ENCODE assay signal across 20 cellular contexts in genomic region chr5:44942524-44943001, GRCh38.
DNase-seq lines count a peak whose midpoint lies in the region; ATAC-seq, FAIRE-seq and TF ChIP-seq lines count a peak whose summit lies in the region.
"Had no signal": no experiment of that assay in that cellular context is flagged by ENCODE, and none has a peak within 500 bp of the region (broad histone marks: within the 10 kb centered on the region; RNA-seq: fewer than 3 reads in every experiment).

No MANE protein-coding gene starts in this region.

- POLR2A ChIA-PET in A549 (lab: Yijun Ruan, JAX): no interaction called here

- no peaks in the 10 kb centered on the region for H3K9me3 ChIP-seq in A549
- no peaks in the 10 kb centered on the region for H3K9me3 ChIP-seq in HUES6 (ENCODE audit: control insufficient read depth, insufficient read depth, low read depth, low read length)
- H3K9me3 ChIP-seq in iPS-20b (ENCODE audit: insufficient read depth, low read depth, low read length): no peaks in the 10 kb centered on the region
- H3K9me3 ChIP-seq in ovary: no peaks in the 10 kb centered on the region
- H3K9me3 ChIP-seq in upper lobe of left lung: no peaks in the 10 kb centered on the region
- no peaks in the 10 kb centered on the region for H3K9me3 ChIP-seq in gastroesophageal sphincter
- H3K9me3 ChIP-seq: BLaER1 treated with 17β-estradiol and CSF1 and Interleukin-3, amounts not matched to agents 10 nM and 100 nM; right lobe of liver; suprapubic skin; vagina had no signal

- intact Hi-C loops in ovary (cut with DNase I): no loop called here

- H3K4me1 ChIP-seq in A549: no peaks in the 10 kb centered on the region
- H3K4me1 ChIP-seq in HUES6 (ENCODE audit: control insufficient read depth, insufficient read depth, low read length): peaks cover 32% of the 10 kb centered on the region
- H3K4me1 ChIP-seq in iPS-20b (ENCODE audit: insufficient read depth, low read length): peaks cover 28% of the 10 kb centered on the region
- H3K4me1 ChIP-seq in ovary (ENCODE audit: insufficient read depth): no peaks in the 10 kb centered on the region
- H3K4me1 ChIP-seq in upper lobe of left lung: no peaks in the 10 kb centered on the region
- H3K4me1 ChIP-seq in gastroesophageal sphincter: no peaks in the 10 kb centered on the region
- H3K4me1 ChIP-seq: BLaER1 treated with 17β-estradiol and CSF1 and Interleukin-3, amounts not matched to agents 10 nM and 100 nM; right lobe of liver; suprapubic skin; vagina had no signal

- TF ChIP-seq POLR2A in A549 (IDR thresholded peaks at IDR 0.05; ENCODE audit: low read length): no peak
- no peak for TF ChIP-seq POLR2A in ovary (IDR thresholded peaks at IDR 0.05)
- no peak for TF ChIP-seq POLR2A in upper lobe of left lung (IDR thresholded peaks at IDR 0.05)
- TF ChIP-seq POLR2A in gastroesophageal sphincter (IDR thresholded peaks at IDR 0.05): no peak

- H3K36me3 ChIP-seq in HUES6 (ENCODE audit: control insufficient read depth, insufficient read depth, low read length): no peaks in the 10 kb centered on the region
- no peaks in the 10 kb centered on the region for H3K36me3 ChIP-seq in iPS-20b (ENCODE audit: insufficient read depth, low read depth, low read length)
- no peaks in the 10 kb centered on the region for H3K36me3 ChIP-seq in ovary
- H3K36me3 ChIP-seq in upper lobe of left lung: no peaks in the 10 kb centered on the region
- no peaks in the 10 kb centered on the region for H3K36me3 ChIP-seq in gastroesophageal sphincter
- H3K36me3 ChIP-seq: BLaER1 treated with 17β-estradiol and CSF1 and Interleukin-3, amounts not matched to agents 10 nM and 100 nM; right lobe of liver; suprapubic skin; vagina had no signal

- CTCF ChIA-PET in A549 (lab: Yijun Ruan, JAX): interaction anchor here (1.4 kb wide), 1 partner anchor 9 kb away, joined by 3 read pairs; no protein-coding TSS in a partner anchor

- no peak overlapping the region for H3K4me3 ChIP-seq in A549
- H3K4me3 ChIP-seq in HUES6 (ENCODE audit: low read depth, low read length): no peak overlapping the region
- no peak overlapping the region for H3K4me3 ChIP-seq in astrocyte of the cerebellum (ENCODE audit: low read depth, low read length)
- H3K4me3 ChIP-seq in iPS-20b (ENCODE audit: low read length): peak overlapping the region; percentile 41; the same call in 1 of the 2 replicates
- H3K4me3 ChIP-seq in ovary: no peak overlapping the region
- H3K4me3 ChIP-seq in upper lobe of left lung: no peak overlapping the region
- no peak overlapping the region for H3K4me3 ChIP-seq in gastroesophageal sphincter
- H3K4me3 ChIP-seq: BLaER1 treated with 17β-estradiol and CSF1 and Interleukin-3, amounts not matched to agents 10 nM and 100 nM; right lobe of liver; suprapubic skin; vagina had no signal

- TF ChIP-seq RAD21 in A549 (conservative IDR thresholded peaks at IDR 0.05 in 1 of 2, IDR thresholded peaks at IDR 0.05 in 1 of 2): no peak

- H3K9ac ChIP-seq in HUES6 (ENCODE audit: low read length) (no peak overlapping the region), iPS-20b (ENCODE audit: low read depth, low read length) (peak overlapping the region; percentile 57)
- H3K9ac ChIP-seq: BLaER1 treated with 17β-estradiol and CSF1 and Interleukin-3, amounts not matched to agents 10 nM and 100 nM; KMS-11 had no signal

- TF ChIP-seq CTCF in A549 (IDR thresholded peaks at IDR 0.05): no peak
- TF ChIP-seq CTCF in astrocyte of the cerebellum (IDR thresholded peaks at IDR 0.05; ENCODE audit: low read depth, low read length, missing control alignments): no peak
- TF ChIP-seq CTCF in ovary (IDR thresholded peaks at IDR 0.05): no peak
- TF ChIP-seq CTCF in upper lobe of left lung (IDR thresholded peaks at IDR 0.05): no peak
- no peak for TF ChIP-seq CTCF in gastroesophageal sphincter (IDR thresholded peaks at IDR 0.05)

- 36% methylated on average over 4 of the region's 4 CpGs for WGBS in A549 (ENCODE audit: missing lambda C conversion rate)
- whole genome bisulfite sequencing in ovary, 3 donors: 29 to 43% (median 31%) methylated on average over 4 of the region's 4 CpGs
- 42 to 43% methylated on average over 4 of the region's 4 CpGs for WGBS in upper lobe of left lung, 2 donors
- 20 to 43% methylated on average over 4 of the region's 4 CpGs for WGBS in gastroesophageal sphincter (ENCODE audit: low coverage in 1 of 2), 2 donors

- H3K4me2 ChIP-seq in A549: 0 out of 3 replicates have a peak overlapping the region, but pooled peaks have one; percentile 39
- H3K4me2 ChIP-seq: BLaER1 treated with 17β-estradiol and CSF1 and Interleukin-3, amounts not matched to agents 10 nM and 100 nM; KMS-11 had no signal

- FAIRE-seq in A549 (lab: Jason Lieb, UNC): no peak

- in situ Hi-C loops in astrocyte of the cerebellum (cut with HindIII; ENCODE audit: low sequenced_read_pairs): loop anchor here (10.0 kb wide), 1 partner anchor 98 kb away; no protein-coding TSS in a partner anchor

- no peak for DNase-seq in A549 (ENCODE audit: low read depth in 1 of 2, low spot score in 1 of 2)
- DNase-seq in astrocyte of the cerebellum (ENCODE audit: low read depth): peak; percentile 19
- DNase-seq in ovary: no peak
- DNase-seq in upper lobe of left lung: no peak
- no peak for DNase-seq in NK-92 treated with Interleukin-12 subunit alpha and Interleukin-12 subunit beta, amount 100 ng/mL, for 24 hours (lab: John Stamatoyannopoulos, UW)
- DNase-seq: 8988T; activated CD4-positive, alpha-beta T cell treated with anti-CD3 and anti-CD28 coated beads for 36 hours; Calu3; effector memory CD4-positive, alpha-beta T cell; EL; islet precursor cell; NCI-H2029; right lobe of liver had no signal

- TF ChIP-seq EP300 in A549 (IDR thresholded peaks at IDR 0.05): no peak
- no peak for TF ChIP-seq EP300 in ovary (IDR thresholded peaks at IDR 0.05)
- no peak for TF ChIP-seq EP300 in upper lobe of left lung (IDR thresholded peaks at IDR 0.05)
- TF ChIP-seq EP300 in gastroesophageal sphincter (IDR thresholded peaks at IDR 0.05): no peak

- no peak overlapping the region for H3K27ac ChIP-seq in A549
- H3K27ac ChIP-seq in HUES6 (ENCODE audit: low read depth, low read length): peak overlapping the region; percentile 68
- peak overlapping the region; percentile 55 for H3K27ac ChIP-seq in iPS-20b (ENCODE audit: low read length)
- H3K27ac ChIP-seq in ovary: no peak overlapping the region
- no peak overlapping the region for H3K27ac ChIP-seq in upper lobe of left lung
- no peak overlapping the region for H3K27ac ChIP-seq in gastroesophageal sphincter
- H3K27ac ChIP-seq: BLaER1 treated with 17β-estradiol and CSF1 and Interleukin-3, amounts not matched to agents 10 nM and 100 nM; KMS-11; right lobe of liver; suprapubic skin; vagina had no signal

- no peak for ATAC-seq in A549
- ATAC-seq in upper lobe of left lung (ENCODE audit: low FRiP score in 2 of 2): no peak
- no peak for ATAC-seq in gastroesophageal sphincter
- ATAC-seq: activated CD4-positive, alpha-beta T cell treated with anti-CD3 and anti-CD28 coated beads for 36 hours; right lobe of liver had no signal

- H3K27me3 ChIP-seq in HUES6 (ENCODE audit: control insufficient read depth, insufficient read depth, low read length) (no peaks in the 10 kb centered on the region), iPS-20b (ENCODE audit: insufficient read depth, low read length) (no peaks in the 10 kb centered on the region), ovary (no peaks in the 10 kb centered on the region), upper lobe of left lung (no peaks in the 10 kb centered on the region), gastroesophageal sphincter (no peaks in the 10 kb centered on the region)
- H3K27me3 ChIP-seq: BLaER1 treated with 17β-estradiol and CSF1 and Interleukin-3, amounts not matched to agents 10 nM and 100 nM; right lobe of liver; suprapubic skin; vagina had no signal

TF ChIP-seq in A549, 52 proteins besides CTCF, POLR2A, EP300 and RAD21:
- TF ChIP-seq FOSL2 (IDR thresholded peaks at IDR 0.05) (no peak), FOSL2 (CRISPR knock-in tag; IDR thresholded peaks at IDR 0.05) (0 out of 2 replicates have a peak, but pooled peaks have one; percentile 30), SMC3 (IDR thresholded peaks at IDR 0.05) (no peak)

Comparison
In these comparisons a context has a peak if more than half of its experiments do, and no peak if none do; other contexts are left out.
1. H3K27ac ChIP-seq: peak in HUES6 (single experiment) and iPS-20b (single experiment); none in A549 (0 of 2), ovary (0 of 2), upper lobe of left lung (0 of 4) and gastroesophageal sphincter (0 of 4).